In the genomic region with DNA sequence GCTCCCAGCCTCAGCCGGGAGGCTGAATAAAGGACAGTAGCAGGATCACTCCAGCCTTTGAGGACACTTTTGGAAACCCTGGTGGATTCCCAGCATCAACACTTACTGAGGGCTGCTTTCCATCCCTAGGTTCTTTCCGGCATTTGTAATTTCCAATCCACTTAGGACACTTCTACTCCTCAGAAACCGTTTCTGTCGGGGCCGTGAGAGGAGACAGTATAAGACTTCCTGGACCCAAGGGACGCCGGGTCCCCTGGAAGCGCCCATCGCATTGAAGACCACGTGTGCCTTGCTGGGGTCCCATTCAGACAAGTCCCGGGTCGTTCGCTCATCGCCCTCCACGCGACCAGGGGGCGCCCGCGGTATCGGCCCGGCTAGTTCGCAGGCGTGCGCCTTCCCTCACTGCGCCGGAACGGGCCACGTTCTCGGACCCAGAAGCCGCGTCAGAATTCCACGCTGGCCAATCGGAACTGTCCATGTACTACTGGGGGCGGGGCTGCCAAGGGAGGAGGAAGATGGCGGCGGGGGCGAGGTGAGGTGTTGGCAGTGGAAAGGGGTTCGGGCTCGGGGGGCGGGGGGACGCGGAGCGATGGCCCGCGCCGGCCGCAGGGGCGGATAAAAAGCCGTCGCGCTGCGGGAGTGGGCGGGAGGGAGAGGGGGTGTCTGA, we compare ENCODE assay signal across 8 cellular contexts. TPM values are rescaled to one million over a fixed set of nuclear protein-coding genes. Genes with fewer than 3 reads are reported as not detected.
DNase-seq lines count a peak whose midpoint lies in the region; ATAC-seq, FAIRE-seq and TF ChIP-seq lines count a peak whose summit lies in the region.

A gene (plus strand): TSS at position 479 of the 667 bp plus-strand sequence. CDS start 202 bp downstream, outside the sequence.

- FAIRE-seq in frontal cortex (lab: Jason Lieb, UNC): no peak

- DNase-seq in GM06990 (ENCODE audit: extremely low read depth, insufficient read length) (peak; percentile 98), NB4 (ENCODE audit: low read depth) (peak; percentile 99), SK-N-DZ (ENCODE audit: low spot score) (peak; percentile 97), frontal cortex (ENCODE audit: low spot score in 2 of 2) (peak; percentile 89 to 95)
- peak; percentile 99 for DNase-seq in activated naive CD4-positive, alpha-beta T cell treated with Interleukin-2 at 50 U/mL for 16 hours

- H3K9me3 ChIP-seq in neutrophil: no peaks in the 10 kb centered on the region

- H3K36me3 ChIP-seq in GM06990 (ENCODE audit: control insufficient read depth, insufficient read depth, low read length) (no peaks in the 10 kb centered on the region; the same call in 1 of the 2 replicates), neutrophil (no peaks in the 10 kb centered on the region)

- peak; percentile 88 for TF ChIP-seq CTCF in GM06990 (IDR thresholded peaks at IDR 0.05; ENCODE audit: insufficient read depth, low read length, poor library complexity, severe bottlenecking)
- TF ChIP-seq CTCF in NB4 (IDR thresholded peaks at IDR 0.05; ENCODE audit: low read depth, low read length): peak; percentile 71
- peak; percentile 44 for TF ChIP-seq CTCF in neutrophil (IDR thresholded peaks at IDR 0.05)
- TF ChIP-seq CTCF in subcutaneous adipose tissue (IDR thresholded peaks at IDR 0.05; ENCODE audit: low read depth): no peak

- peak; percentile 97 for ATAC-seq in HG02588 (IDR thresholded peaks at IDR 0.05; ENCODE audit: unreplicated experiment)

- H3K27ac ChIP-seq in neutrophil: peak within 1 kb of the TSS; percentile 10

- peak; percentile 26 for TF ChIP-seq POLR2A in NB4 (IDR thresholded peaks at IDR 0.05; ENCODE audit: extremely low read depth, insufficient read length)

- H3K4me1 ChIP-seq in neutrophil (ENCODE audit: control insufficient read depth in 1 of 2, insufficient read depth in 1 of 2, low read depth in 1 of 2, low read length in 1 of 2): peaks cover 34 to 41% of the 10 kb centered on the region in 2 experiments

- H3K4me3 ChIP-seq in GM06990 (replicated peaks; ENCODE audit: low read depth, low read length) (peak within 1 kb of the TSS; percentile 86), NB4 (ENCODE audit: low read depth, low read length) (peak within 1 kb of the TSS; percentile 98), neutrophil (ENCODE audit: low read depth in 1 of 2, low read length in 1 of 2) (peak within 1 kb of the TSS; percentile 66 to 70)

- H3K27me3 ChIP-seq in GM06990 (replicated peaks; ENCODE audit: control insufficient read depth, insufficient read depth, low read length): no peaks in the 10 kb centered on the region
- no peaks in the 10 kb centered on the region for H3K27me3 ChIP-seq in neutrophil

RNA-seq across cellular contexts. Expression of the gene that starts here (rescaled TPM):
- 20.8 and 21.5 TPM in 2 replicates for polyA plus RNA-seq in SK-N-DZ (2014; cell fraction: cytosol; rRNA removed)
- polyA plus RNA-seq in SK-N-DZ (2014; cell fraction: nucleus; rRNA removed): 14.6 and 20.6 TPM in 2 replicates
- total RNA-seq in frontal cortex: 34.6 TPM
- 10 to 100 TPM; 17.2 to 39.5 (median 25.1) TPM for total RNA-seq in subcutaneous adipose tissue

Comparison
In these comparisons a context has a peak if more than half of its experiments do, and no peak if none do; other contexts are left out.
1. Peak in every context shown above with its lines: DNase-seq, ATAC-seq, H3K4me3 ChIP-seq and H3K27ac ChIP-seq.